19 cellular contexts compared by ENCODE assay signal in genomic region chr16:62135903-62136302, GRCh38.
"Had no signal": no experiment of that assay in that cellular context is flagged by ENCODE, and none has a peak within 500 bp of the region (broad histone marks: within the 10 kb centered on the region; RNA-seq: fewer than 3 reads in every experiment).

No MANE protein-coding gene starts in this region.

- H3K27me3 ChIP-seq: breast epithelium, pancreas, tibial artery, uterus had no signal

- H3K9me3 ChIP-seq: pancreas, tibial artery, uterus had no signal

- FAIRE-seq: pancreas had no signal

- H3K4me1 ChIP-seq: breast epithelium, pancreas, uterus had no signal

- ATAC-seq: left colon; pancreas; stimulated activated naive B cell treated with anti-CD40 and anti-IgM and Interleukin-4, amounts not matched to agents 10 μg/mL and 1 μg/mL and 100 μg/mL, for 72 hours; T-helper 17 cell had no signal

- H3K4me3 ChIP-seq: breast epithelium, lung, pancreas, tibial artery, uterus had no signal

- H3K27ac Mint-ChIP-seq: activated B cell treated with CpG ODN at 0.5 μM for 24 hours; activated CD4-positive, alpha-beta T cell treated with anti-CD3 and anti-CD28 coated beads, Interleukin-2, amount 10 ng/mL, durations not matched to agents 24 days and 14 days; activated naive CD8-positive, alpha-beta T cell; stimulated activated naive B cell treated with anti-CD40 and anti-IgM and Interleukin-4, amounts not matched to agents 10 μg/mL and 1 μg/mL and 100 μg/mL, for 72 hours; T-helper 17 cell had no signal

- H3K36me3 ChIP-seq: breast epithelium, pancreas, tibial artery, uterus had no signal

- H3K4me3 Mint-ChIP-seq: activated B cell treated with CpG ODN at 0.5 μM for 24 hours; activated CD4-positive, alpha-beta T cell treated with anti-CD3 and anti-CD28 coated beads, Interleukin-2, amount 10 ng/mL, durations not matched to agents 24 days and 14 days; activated naive CD8-positive, alpha-beta T cell; neural crest cell; stimulated activated naive B cell treated with anti-CD40 and anti-IgM and Interleukin-4, amounts not matched to agents 10 μg/mL and 1 μg/mL and 100 μg/mL, for 72 hours; T-helper 17 cell had no signal

- H3K36me3 Mint-ChIP-seq: activated naive CD8-positive, alpha-beta T cell; stimulated activated naive B cell treated with anti-CD40 and anti-IgM and Interleukin-4, amounts not matched to agents 10 μg/mL and 1 μg/mL and 100 μg/mL, for 72 hours had no signal

- DNase-seq: activated B cell treated with CpG ODN at 0.5 μM for 24 hours; activated CD4-positive, alpha-beta T cell treated with anti-CD3 and anti-CD28 coated beads, Interleukin-2, amount 10 ng/mL, durations not matched to agents 24 days and 14 days; activated gamma-delta T cell treated with Interleukin-2 at 50 U/mL for 16 hours; amygdala; cerebellar nuclear complex; effector CD8-positive, alpha-beta T cell; foreskin melanocyte; head of caudate nucleus; left colon; pancreas; stimulated activated CD4-positive, alpha-beta T cell treated with anti-CD3 and anti-CD28 coated beads, Interleukin-2, amount 100 ng/mL, for 48 hours; stimulated activated naive B cell treated with anti-CD40 and anti-IgM and Interleukin-4, amounts not matched to agents 10 μg/mL and 1 μg/mL and 100 μg/mL, for 72 hours; T-helper 17 cell; tibial artery; uterus had no signal

- H3K27ac ChIP-seq: breast epithelium, pancreas, tibial artery, uterus had no signal

- H3K4me1 Mint-ChIP-seq: activated B cell treated with CpG ODN at 0.5 μM for 24 hours; activated CD4-positive, alpha-beta T cell treated with anti-CD3 and anti-CD28 coated beads, Interleukin-2, amount 10 ng/mL, durations not matched to agents 24 days and 14 days; neural crest cell; stimulated activated naive B cell treated with anti-CD40 and anti-IgM and Interleukin-4, amounts not matched to agents 10 μg/mL and 1 μg/mL and 100 μg/mL, for 72 hours; T-helper 17 cell had no signal

- H3K27me3 Mint-ChIP-seq: activated B cell treated with CpG ODN at 0.5 μM for 24 hours; activated CD4-positive, alpha-beta T cell treated with anti-CD3 and anti-CD28 coated beads, Interleukin-2, amount 10 ng/mL, durations not matched to agents 24 days and 14 days; activated naive CD8-positive, alpha-beta T cell; stimulated activated naive B cell treated with anti-CD40 and anti-IgM and Interleukin-4, amounts not matched to agents 10 μg/mL and 1 μg/mL and 100 μg/mL, for 72 hours; T-helper 17 cell had no signal
